In the genomic region with DNA sequence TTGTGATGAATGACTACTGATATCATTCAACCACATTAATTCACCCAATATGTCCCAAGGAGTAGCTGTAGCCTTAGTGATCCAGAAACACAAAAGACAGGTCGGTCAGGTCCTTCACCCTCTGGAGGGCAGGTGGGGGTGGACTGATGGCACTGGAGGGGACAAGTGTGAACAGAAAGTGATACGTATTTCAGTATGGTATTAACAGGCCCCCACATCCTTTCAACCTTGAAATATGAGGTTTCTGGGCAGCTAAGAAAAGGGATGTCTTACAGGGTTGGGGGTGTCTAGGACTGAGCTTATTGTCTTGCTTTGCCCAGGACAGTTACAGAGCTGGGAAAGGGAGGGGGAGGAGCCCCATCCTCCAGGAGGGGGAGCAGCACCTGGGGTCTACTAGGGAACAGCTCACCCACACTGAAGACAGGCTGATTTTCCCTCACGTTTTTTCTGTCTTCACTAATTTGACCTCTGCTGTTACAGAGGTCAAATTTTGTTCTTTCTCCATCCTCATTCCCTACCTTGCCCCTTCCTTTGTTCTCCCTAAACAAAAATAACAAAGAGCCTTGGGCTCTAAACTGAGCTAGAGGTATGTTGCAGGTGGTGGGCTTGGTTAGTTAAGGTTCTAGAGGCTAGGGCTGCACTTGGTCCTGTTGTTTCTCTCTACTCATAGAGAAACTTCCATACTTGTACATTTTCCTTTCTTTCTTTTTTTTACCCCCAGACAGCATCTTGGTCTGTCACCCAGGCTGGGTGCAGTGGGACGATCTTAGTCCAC, we compare ENCODE assay signal across 14 cellular contexts. TPM values are rescaled to one million over a fixed set of nuclear protein-coding genes. Genes with fewer than 3 reads are reported as not detected.
DNase-seq lines count a peak whose midpoint lies in the region; ATAC-seq and TF ChIP-seq lines count a peak whose summit lies in the region.
"Had no signal": no experiment of that assay in that cellular context is flagged by ENCODE, and none has a peak within 500 bp of the region (broad histone marks: within the 10 kb centered on the region; RNA-seq: fewer than 3 reads in every experiment).

No MANE protein-coding gene starts in this region.

- H3K27me3 ChIP-seq in H9 (ENCODE audit: insufficient read depth, low read length) = no peaks in the 10 kb centered on the region

- no peak overlapping the region for H3K56ac ChIP-seq in H9 (ENCODE audit: insufficient read length, low read depth, low read length)

- no peaks in the 10 kb centered on the region for H3K36me3 Mint-ChIP-seq in activated CD8-positive, alpha-beta T cell treated with anti-CD3 and anti-CD28 coated beads for 36 hours (ENCODE audit: low read depth)
- H3K36me3 Mint-ChIP-seq in activated CD8-positive, alpha-beta T cell treated with anti-CD3 and anti-CD28 coated beads, Interleukin-2, amount 10 ng/mL, durations not matched to agents 7 days and 5 days (ENCODE audit: low read depth) = no peaks in the 10 kb centered on the region
- H3K36me3 Mint-ChIP-seq in H9 (ENCODE audit: insufficient read depth in 1 of 3, low read depth in 3 of 3) = no peaks in the 10 kb centered on the region
- H3K36me3 Mint-ChIP-seq in stimulated activated effector memory CD8-positive, alpha-beta T cell treated with anti-CD3 and anti-CD28 coated beads, Interleukin-12 subunit alpha, Interleukin-12 subunit beta, amount 100 ng/mL, for 72 hours = no peaks in the 10 kb centered on the region

- H2BK15ac ChIP-seq in H9 (ENCODE audit: low read depth, low read length) = no peak overlapping the region

- WGBS in H9 (ENCODE audit: extremely low coverage, insufficient read length, low lambda C conversion rate) = no CpG with 5 or more reads among the region's 4 CpGs

- H4K5ac ChIP-seq in H9 (ENCODE audit: insufficient read length, low read depth, low read length) = no peak overlapping the region

- no peaks in the 10 kb centered on the region for H3K79me2 ChIP-seq in H9 (ENCODE audit: insufficient read depth, low read length)

- CTCF ChIA-PET in activated CD8-positive, alpha-beta T cell treated with anti-CD3 and anti-CD28 coated beads for 36 hours (lab: Charles Lee) = interaction anchor here (1.1 to 1.5 kb wide), 2 partner anchors 9 to 116 kb away, joined by 3 to 8 read pairs; no protein-coding TSS in a partner anchor
- CTCF ChIA-PET in activated CD8-positive, alpha-beta T cell treated with anti-CD3 and anti-CD28 coated beads, Interleukin-2, amount 10 ng/mL, durations not matched to agents 7 days and 5 days (lab: Charles Lee) = interaction anchor here (1.1 kb wide), 1 partner anchor 11 kb away, joined by 3 read pairs; no protein-coding TSS in a partner anchor

- peaks cover 20% of the 10 kb centered on the region for H3K4me1 Mint-ChIP-seq in activated CD8-positive, alpha-beta T cell treated with anti-CD3 and anti-CD28 coated beads for 36 hours (ENCODE audit: low read depth)
- no peaks in the 10 kb centered on the region for H3K4me1 Mint-ChIP-seq in activated CD8-positive, alpha-beta T cell treated with anti-CD3 and anti-CD28 coated beads, Interleukin-2, amount 10 ng/mL, durations not matched to agents 7 days and 5 days (ENCODE audit: low read depth)
- H3K4me1 Mint-ChIP-seq in H9 = peaks cover 26 to 32% of the 10 kb centered on the region in 2 experiments
- H3K4me1 Mint-ChIP-seq in stimulated activated effector memory CD8-positive, alpha-beta T cell treated with anti-CD3 and anti-CD28 coated beads, Interleukin-12 subunit alpha, Interleukin-12 subunit beta, amount 100 ng/mL, for 72 hours = peaks cover 6% of the 10 kb centered on the region

- no peak overlapping the region for H3K27ac ChIP-seq in H9 (ENCODE audit: insufficient read length, low read depth, low read length)
- H3K27ac ChIP-seq: 22Rv1 had no signal

- H3K4me2 ChIP-seq in H9 (ENCODE audit: insufficient read depth, insufficient read length, low read length) = no peak overlapping the region

- H2BK5ac ChIP-seq in H9 (ENCODE audit: insufficient read length, low read length) = no peak overlapping the region

- no peaks in the 10 kb centered on the region for H4K20me1 ChIP-seq in H9 (ENCODE audit: control insufficient read depth, insufficient read depth, insufficient read length)

- peak; percentile 42 for ATAC-seq in activated CD8-positive, alpha-beta T cell treated with anti-CD3 and anti-CD28 coated beads for 36 hours
- no peak for ATAC-seq in activated CD8-positive, alpha-beta T cell treated with anti-CD3 and anti-CD28 coated beads, Interleukin-2, amount 10 ng/mL, durations not matched to agents 7 days and 5 days
- ATAC-seq in HG03469 (IDR thresholded peaks at IDR 0.05; ENCODE audit: unreplicated experiment) = peak; percentile 44
- no peak for ATAC-seq in stimulated activated effector memory CD8-positive, alpha-beta T cell treated with anti-CD3 and anti-CD28 coated beads, Interleukin-12 subunit alpha, Interleukin-12 subunit beta, amount 100 ng/mL, for 72 hours

- no peak overlapping the region for H3K27ac Mint-ChIP-seq in activated CD8-positive, alpha-beta T cell treated with anti-CD3 and anti-CD28 coated beads for 36 hours
- H3K27ac Mint-ChIP-seq in activated CD8-positive, alpha-beta T cell treated with anti-CD3 and anti-CD28 coated beads, Interleukin-2, amount 10 ng/mL, durations not matched to agents 7 days and 5 days = no peak overlapping the region
- peak overlapping the region in 2 of 3 experiments; percentile 25 to 88; a peak in 6 of 7 replicates for H3K27ac Mint-ChIP-seq in H9
- H3K27ac Mint-ChIP-seq in stimulated activated effector memory CD8-positive, alpha-beta T cell treated with anti-CD3 and anti-CD28 coated beads, Interleukin-12 subunit alpha, Interleukin-12 subunit beta, amount 100 ng/mL, for 72 hours = peak overlapping the region; percentile 32

- peaks cover 4% of the 10 kb centered on the region; the same call in 1 of the 2 replicates for H3K4me1 ChIP-seq in H9 (ENCODE audit: insufficient read depth, low read length)

- no peak for TF ChIP-seq CTCF in activated CD8-positive, alpha-beta T cell treated with anti-CD3 and anti-CD28 coated beads for 36 hours (IDR thresholded peaks at IDR 0.05)
- TF ChIP-seq CTCF in H9 (conservative IDR thresholded peaks at IDR 0.05) = peak; percentile 16; the same call in 1 of the 3 replicates

- H4K91ac ChIP-seq in H9 (ENCODE audit: insufficient read length, low read depth, low read length) = no peak overlapping the region

- no peak overlapping the region for H2AFZ ChIP-seq in H9 (ENCODE audit: low read length)

- no peak overlapping the region for H3K9ac ChIP-seq in H9 (ENCODE audit: extremely low read depth, insufficient read length, low read length)

- H3K4ac ChIP-seq in H9 (ENCODE audit: low read depth, low read length) = no peak overlapping the region

- POLR2A ChIA-PET in activated CD8-positive, alpha-beta T cell treated with anti-CD3 and anti-CD28 coated beads for 36 hours (lab: Charles Lee) = interaction anchor here (0.5 to 2.6 kb wide), 5 partner anchors 20 to 46 kb away, joined by 3 to 19 read pairs (median 5); a partner anchor contains a TSS
- POLR2A ChIA-PET in activated CD8-positive, alpha-beta T cell treated with anti-CD3 and anti-CD28 coated beads, Interleukin-2, amount 10 ng/mL, durations not matched to agents 7 days and 5 days (lab: Charles Lee) = interaction anchor here (1.2 kb wide), 1 partner anchor 34 kb away, joined by 3 read pairs; no protein-coding TSS in a partner anchor

- no peak overlapping the region for H2BK12ac ChIP-seq in H9 (ENCODE audit: insufficient read length, low read depth, low read length)

- H4K8ac ChIP-seq in H9 (replicated peaks; ENCODE audit: insufficient read length, low read depth, low read length) = no peak overlapping the region

- H3K9me3 Mint-ChIP-seq in activated CD8-positive, alpha-beta T cell treated with anti-CD3 and anti-CD28 coated beads for 36 hours = no peaks in the 10 kb centered on the region
- H3K9me3 Mint-ChIP-seq in activated CD8-positive, alpha-beta T cell treated with anti-CD3 and anti-CD28 coated beads, Interleukin-2, amount 10 ng/mL, durations not matched to agents 7 days and 5 days (ENCODE audit: insufficient read depth) = no peaks in the 10 kb centered on the region
- no peaks in the 10 kb centered on the region; a peak in 1 of 5 replicates for H3K9me3 Mint-ChIP-seq in H9
- H3K9me3 Mint-ChIP-seq in stimulated activated effector memory CD8-positive, alpha-beta T cell treated with anti-CD3 and anti-CD28 coated beads, Interleukin-12 subunit alpha, Interleukin-12 subunit beta, amount 100 ng/mL, for 72 hours = no peaks in the 10 kb centered on the region

- no peak overlapping the region for H2BK120ac ChIP-seq in H9 (ENCODE audit: low read depth, low read length, poor library complexity, severe bottlenecking)

- no peak overlapping the region for H2AK5ac ChIP-seq in H9 (ENCODE audit: insufficient read length, low read length)

- H3K79me1 ChIP-seq in H9 (ENCODE audit: insufficient read depth, low read depth, low read length, poor library complexity, severe bottlenecking) = no peaks in the 10 kb centered on the region

- no peaks in the 10 kb centered on the region for H3K23me2 ChIP-seq in H9 (ENCODE audit: insufficient read length, low read depth, low read length, poor library complexity, severe bottlenecking)

- no peak overlapping the region for H3K23ac ChIP-seq in H9 (ENCODE audit: insufficient read length, low read depth, low read length)

- no peaks in the 10 kb centered on the region for H3K9me3 ChIP-seq in H9 (ENCODE audit: control insufficient read depth, low read depth, low read length)
- H3K9me3 ChIP-seq: HAP-1 had no signal

- no peak overlapping the region for H3K14ac ChIP-seq in H9 (ENCODE audit: insufficient read depth, low read length)

- DNase-seq in activated CD8-positive, alpha-beta T cell treated with anti-CD3 and anti-CD28 coated beads for 36 hours = no peak
- DNase-seq in activated CD8-positive, alpha-beta T cell treated with anti-CD3 and anti-CD28 coated beads, Interleukin-2, amount 10 ng/mL, durations not matched to agents 7 days and 5 days = no peak
- DNase-seq in H9 (peak; percentile 45), OCI-M1 (lab: John Stamatoyannopoulos, UW) (no peak), DMS 273 (lab: John Stamatoyannopoulos, UW; ENCODE audit: unreplicated experiment) (no peak)
- DNase-seq in stimulated activated effector memory CD8-positive, alpha-beta T cell treated with anti-CD3 and anti-CD28 coated beads, Interleukin-12 subunit alpha, Interleukin-12 subunit beta, amount 100 ng/mL, for 72 hours (ENCODE audit: low spot score in 2 of 2) = no peak
- no peak for DNase-seq in activated CD4-positive, CD25-positive, alpha-beta regulatory T cell (lab: John Stamatoyannopoulos, UW)
- DNase-seq: Calu3; effector CD4-positive, alpha-beta T cell; SHP77; trophoblast cell had no signal

- H3K4me3 Mint-ChIP-seq in activated CD8-positive, alpha-beta T cell treated with anti-CD3 and anti-CD28 coated beads for 36 hours = no peak overlapping the region
- no peak overlapping the region for H3K4me3 Mint-ChIP-seq in activated CD8-positive, alpha-beta T cell treated with anti-CD3 and anti-CD28 coated beads, Interleukin-2, amount 10 ng/mL, durations not matched to agents 7 days and 5 days
- H3K4me3 Mint-ChIP-seq in H9 = no peak overlapping the region
- no peak overlapping the region for H3K4me3 Mint-ChIP-seq in stimulated activated effector memory CD8-positive, alpha-beta T cell treated with anti-CD3 and anti-CD28 coated beads, Interleukin-12 subunit alpha, Interleukin-12 subunit beta, amount 100 ng/mL, for 72 hours

- H3K18ac ChIP-seq in H9 (ENCODE audit: insufficient read length, low read depth, low read length) = no peak overlapping the region

- no peaks in the 10 kb centered on the region for H3K27me3 Mint-ChIP-seq in activated CD8-positive, alpha-beta T cell treated with anti-CD3 and anti-CD28 coated beads for 36 hours
- H3K27me3 Mint-ChIP-seq in activated CD8-positive, alpha-beta T cell treated with anti-CD3 and anti-CD28 coated beads, Interleukin-2, amount 10 ng/mL, durations not matched to agents 7 days and 5 days (ENCODE audit: low read depth) = no peaks in the 10 kb centered on the region
- no peaks in the 10 kb centered on the region for H3K27me3 Mint-ChIP-seq in H9 (ENCODE audit: low read depth)

- intact Hi-C loops in activated CD8-positive, alpha-beta T cell treated with anti-CD3 and anti-CD28 coated beads for 36 hours (cut with micrococcal nuclease) = no loop called here

- H2BK20ac ChIP-seq in H9 (ENCODE audit: low read depth, low read length, poor library complexity, severe bottlenecking) = no peak overlapping the region

- no peak overlapping the region for H3T11ph ChIP-seq in H9 (ENCODE audit: low read length)

RNA-seq across cellular contexts. Expression of a gene that starts 38.0 kb away (rescaled TPM):
- over 10,000 TPM; 15,479 to 15,634 TPM for total RNA-seq in activated CD8-positive, alpha-beta T cell treated with anti-CD3 and anti-CD28 coated beads for 36 hours
- total RNA-seq in activated CD8-positive, alpha-beta T cell treated with anti-CD3 and anti-CD28 coated beads, Interleukin-2, amount 10 ng/mL, durations not matched to agents 7 days and 5 days = 1,000 to 10,000 TPM; 7,075 to 7,486 TPM
- total RNA-seq in H9 (2021) = 13,057 and 13,182 TPM in 2 replicates

Comparison
In these comparisons a context has a peak if more than half of its experiments do, and no peak if none do; other contexts are left out.
1. ATAC-seq: peak in activated CD8-positive, alpha-beta T cell treated with anti-CD3 and anti-CD28 coated beads for 36 hours (single experiment) and HG03469 (single experiment); none in activated CD8-positive, alpha-beta T cell treated with anti-CD3 and anti-CD28 coated beads, Interleukin-2, amount 10 ng/mL, durations not matched to agents 7 days and 5 days (single experiment) and stimulated activated effector memory CD8-positive, alpha-beta T cell treated with anti-CD3 and anti-CD28 coated beads, Interleukin-12 subunit alpha, Interleukin-12 subunit beta, amount 100 ng/mL, for 72 hours (single experiment).
2. H3K27ac Mint-ChIP-seq: peak in H9 (2 of 3) and stimulated activated effector memory CD8-positive, alpha-beta T cell treated with anti-CD3 and anti-CD28 coated beads, Interleukin-12 subunit alpha, Interleukin-12 subunit beta, amount 100 ng/mL, for 72 hours (single experiment); none in activated CD8-positive, alpha-beta T cell treated with anti-CD3 and anti-CD28 coated beads for 36 hours (single experiment) and activated CD8-positive, alpha-beta T cell treated with anti-CD3 and anti-CD28 coated beads, Interleukin-2, amount 10 ng/mL, durations not matched to agents 7 days and 5 days (single experiment).